1 cellular context compared by ENCODE assay signal in the genomic region with DNA sequence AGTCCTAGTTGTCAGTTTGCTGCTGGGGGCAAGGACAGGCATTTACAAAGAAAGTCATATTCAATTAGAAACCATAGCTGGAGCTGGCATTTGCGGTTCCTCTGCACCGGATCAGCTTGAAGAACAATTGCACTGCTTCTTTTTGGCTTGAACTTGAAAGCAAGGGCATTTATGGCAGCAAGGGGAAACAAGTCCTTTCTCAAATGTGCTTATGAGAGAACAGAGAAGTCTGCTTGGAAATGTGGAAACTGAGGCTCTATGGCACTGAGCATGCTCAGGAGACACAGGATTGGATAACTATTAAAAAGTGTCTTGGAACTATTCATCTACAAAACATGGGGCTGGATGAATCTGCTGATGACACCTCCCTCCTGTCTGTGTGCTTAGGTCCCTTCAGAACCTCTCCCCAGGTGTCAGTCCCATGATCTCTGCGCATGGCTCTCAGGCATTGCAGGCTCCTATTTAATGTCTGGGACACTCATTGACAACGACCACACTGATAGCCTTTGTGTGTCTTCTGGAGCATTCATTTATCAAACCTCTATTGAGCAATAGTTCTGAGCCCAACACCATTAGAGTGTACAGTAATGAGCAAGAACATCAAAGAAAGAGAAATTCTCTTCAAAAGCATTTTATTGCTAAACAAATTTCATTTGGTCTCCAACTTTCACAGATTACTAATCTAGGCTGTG.
TF ChIP-seq lines count a peak whose summit lies in the region.
"Not testable (repeated sequence)": the region's sequence is repeated elsewhere in the genome, so short reads cannot be mapped to it uniquely, and the experiment has no call there.

No MANE protein-coding gene starts in this region.

TF ChIP-seq in HepG2, 621 proteins besides CTCF, POLR2A, EP300 and RAD21:
- peak; percentile 48; the same call in 1 of the 2 replicates for TF ChIP-seq ISL2 (CRISPR knock-in tag; IDR thresholded peaks at IDR 0.05)
- peak; percentile 36; the same call in 1 of the 2 replicates for TF ChIP-seq HMG20A (CRISPR knock-in tag; IDR thresholded peaks at IDR 0.05; ENCODE audit: borderline replicate concordance)
- peak; percentile 23; the same call in 1 of the 2 replicates for TF ChIP-seq HDAC2 (CRISPR knock-in tag; IDR thresholded peaks at IDR 0.05)
- not testable (repeated sequence) for TF ChIP-seq NR2F6 (IDR thresholded peaks at IDR 0.05); CREM (CRISPR knock-in tag; IDR thresholded peaks at IDR 0.05); SOX13 (IDR thresholded peaks at IDR 0.05)
- peak; percentile 26; the same call in 1 of the 2 replicates for TF ChIP-seq NR2F6 (CRISPR knock-in tag; IDR thresholded peaks at IDR 0.05)
- peak; percentile 38 for TF ChIP-seq FOSL2 (CRISPR knock-in tag; IDR thresholded peaks at IDR 0.05)
- 0 out of 2 replicates have a peak, but pooled peaks have one; percentile 11 for TF ChIP-seq FOXA3 (CRISPR knock-in tag; IDR thresholded peaks at IDR 0.05)
- peak; percentile 56 for TF ChIP-seq GATAD2A (CRISPR knock-in tag; IDR thresholded peaks at IDR 0.05)
- 0 out of 2 replicates have a peak, but pooled peaks have one; percentile 16 for TF ChIP-seq CREM (IDR thresholded peaks at IDR 0.05)
- peak; percentile 51 for TF ChIP-seq NCOA2 (CRISPR knock-in tag; IDR thresholded peaks at IDR 0.05)
- peak in 1 of 2 experiments; percentile 48; a peak in 1 of 4 replicates for TF ChIP-seq SOX13 (CRISPR knock-in tag; conservative IDR thresholded peaks at IDR 0.05 in 1 of 2, IDR thresholded peaks at IDR 0.05 in 1 of 2)
- TF ChIP-seq ZNF614 (CRISPR knock-in tag; IDR thresholded peaks at IDR 0.05; ENCODE audit: borderline replicate concordance): 0 out of 2 replicates have a peak, but pooled peaks have one; percentile 29
- peak; percentile 61 for TF ChIP-seq TCF7 (IDR thresholded peaks at IDR 0.05; ENCODE audit: low read depth)
- TF ChIP-seq SOX5 (CRISPR knock-in tag; IDR thresholded peaks at IDR 0.05; ENCODE audit: borderline replicate concordance): peak; percentile 60; the same call in 1 of the 2 replicates
- peak; percentile 86 for TF ChIP-seq CEBPG (CRISPR knock-in tag; IDR thresholded peaks at IDR 0.05)
- peak; percentile 54 for TF ChIP-seq SAP130 (CRISPR knock-in tag; IDR thresholded peaks at IDR 0.05; ENCODE audit: low read depth)
- peak; percentile 50; the same call in 1 of the 2 replicates for TF ChIP-seq CEBPB (IDR thresholded peaks at IDR 0.05; ENCODE audit: borderline replicate concordance, low read depth, low read length)
- TF ChIP-seq, protein P1, sequence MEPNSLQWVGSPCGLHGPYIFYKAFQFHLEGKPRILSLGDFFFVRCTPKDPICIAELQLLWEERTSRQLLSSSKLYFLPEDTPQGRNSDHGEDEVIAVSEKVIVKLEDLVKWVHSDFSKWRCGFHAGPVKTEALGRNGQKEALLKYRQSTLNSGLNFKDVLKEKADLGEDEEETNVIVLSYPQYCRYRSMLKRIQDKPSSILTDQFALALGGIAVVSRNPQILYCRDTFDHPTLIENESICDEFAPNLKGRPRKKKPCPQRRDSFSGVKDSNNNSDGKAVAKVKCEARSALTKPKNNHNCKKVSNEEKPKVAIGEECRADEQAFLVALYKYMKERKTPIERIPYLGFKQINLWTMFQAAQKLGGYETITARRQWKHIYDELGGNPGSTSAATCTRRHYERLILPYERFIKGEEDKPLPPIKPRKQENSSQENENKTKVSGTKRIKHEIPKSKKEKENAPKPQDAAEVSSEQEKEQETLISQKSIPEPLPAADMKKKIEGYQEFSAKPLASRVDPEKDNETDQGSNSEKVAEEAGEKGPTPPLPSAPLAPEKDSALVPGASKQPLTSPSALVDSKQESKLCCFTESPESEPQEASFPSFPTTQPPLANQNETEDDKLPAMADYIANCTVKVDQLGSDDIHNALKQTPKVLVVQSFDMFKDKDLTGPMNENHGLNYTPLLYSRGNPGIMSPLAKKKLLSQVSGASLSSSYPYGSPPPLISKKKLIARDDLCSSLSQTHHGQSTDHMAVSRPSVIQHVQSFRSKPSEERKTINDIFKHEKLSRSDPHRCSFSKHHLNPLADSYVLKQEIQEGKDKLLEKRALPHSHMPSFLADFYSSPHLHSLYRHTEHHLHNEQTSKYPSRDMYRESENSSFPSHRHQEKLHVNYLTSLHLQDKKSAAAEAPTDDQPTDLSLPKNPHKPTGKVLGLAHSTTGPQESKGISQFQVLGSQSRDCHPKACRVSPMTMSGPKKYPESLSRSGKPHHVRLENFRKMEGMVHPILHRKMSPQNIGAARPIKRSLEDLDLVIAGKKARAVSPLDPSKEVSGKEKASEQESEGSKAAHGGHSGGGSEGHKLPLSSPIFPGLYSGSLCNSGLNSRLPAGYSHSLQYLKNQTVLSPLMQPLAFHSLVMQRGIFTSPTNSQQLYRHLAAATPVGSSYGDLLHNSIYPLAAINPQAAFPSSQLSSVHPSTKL (CRISPR knock-in tag; IDR thresholded peaks at IDR 0.05): 0 out of 2 replicates have a peak, but pooled peaks have one; percentile 42
